Comparison of ENCODE assay signal across 13 cellular contexts in genomic region chr20:20491110-20491783, GRCh38.
DNase-seq lines count a peak whose midpoint lies in the region; ATAC-seq, FAIRE-seq and TF ChIP-seq lines count a peak whose summit lies in the region.
"Had no signal": no experiment of that assay in that cellular context is flagged by ENCODE, and none has a peak within 500 bp of the region (broad histone marks: within the 10 kb centered on the region; RNA-seq: fewer than 3 reads in every experiment).

No MANE protein-coding gene starts in this region.

- 84 to 90% (median 88%) methylated on average over 5 of the region's 5 CpGs for WGBS in small intestine, 3 donors

- H3K36me3 ChIP-seq in small intestine (ENCODE audit: control insufficient read depth in 2 of 2, insufficient read depth in 2 of 2, low read length in 2 of 2), result peaks cover 8 to 14% of the 10 kb centered on the region in 2 donors

- peak overlapping the region; percentile 91 to 97 for H3K4me3 Mint-ChIP-seq in activated T-cell treated with anti-CD3 and anti-CD28 coated beads, Interleukin-2, amount 50 U/mL, for 72 hours
- H3K4me3 Mint-ChIP-seq: CD4-positive, CD25-positive, alpha-beta regulatory T cell; naive B cell had no signal

- H3K4me1 Mint-ChIP-seq in activated T-cell treated with anti-CD3 and anti-CD28 coated beads, Interleukin-2, amount 50 U/mL, for 72 hours (ENCODE audit: low read depth), result peaks cover 89% of the 10 kb centered on the region

- DNase-seq in AG08395 (ENCODE audit: low spot score) (peak; percentile 21), GM13976 (ENCODE audit: low spot score) (peak; percentile 31), fibroblast of pulmonary artery (ENCODE audit: low read depth) (peak; percentile 4), COR-L47 (lab: John Stamatoyannopoulos, UW) (no peak), amygdala (lab: John Stamatoyannopoulos, UW) (no peak), small intestine (no peak), NOMO-1 treated with DMSO at 0.1 percent for 48 hours (lab: John Stamatoyannopoulos, UW; ENCODE audit: unreplicated experiment) (no peak)
- DNase-seq in activated T-cell treated with anti-CD3 and anti-CD28 coated beads, Interleukin-2, amount 50 U/mL, for 72 hours, result peak in 1 of 2 donors; percentile 38
- DNase-seq: activated effector memory CD4-positive, alpha-beta T cell treated with Interleukin-2 at 50 U/mL for 16 hours; CD4-positive, CD25-positive, alpha-beta regulatory T cell; naive B cell; NCI-H2029 had no signal

- H3K4me1 ChIP-seq in small intestine (ENCODE audit: control insufficient read depth in 2 of 2, insufficient read depth in 1 of 2, low read depth in 1 of 2, low read length in 1 of 2), result no peaks in the 10 kb centered on the region

- in situ Hi-C loops in GM13976 (cut with MboI; ENCODE audit: low sequenced_read_pairs, unreplicated experiment), result no loop called here

- H3K4me3 ChIP-seq in fibroblast of pulmonary artery (replicated peaks; ENCODE audit: low read depth, low read length) (no peak overlapping the region), small intestine (ENCODE audit: low read depth in 1 of 2, low read length in 2 of 2) (no peak overlapping the region)
- H3K4me3 ChIP-seq: skin epidermis had no signal

- peak overlapping the region; percentile 99 for H3K27ac Mint-ChIP-seq in activated T-cell treated with anti-CD3 and anti-CD28 coated beads, Interleukin-2, amount 50 U/mL, for 72 hours
- H3K27ac Mint-ChIP-seq: CD4-positive, CD25-positive, alpha-beta regulatory T cell had no signal

- no peaks in the 10 kb centered on the region for H3K27me3 Mint-ChIP-seq in activated T-cell treated with anti-CD3 and anti-CD28 coated beads, Interleukin-2, amount 50 U/mL, for 72 hours (ENCODE audit: low read depth)
- H3K27me3 Mint-ChIP-seq: CD4-positive, CD25-positive, alpha-beta regulatory T cell; naive B cell had no signal

- peaks cover 0 to 3% of the 10 kb centered on the region in 2 donors for H3K9me3 Mint-ChIP-seq in activated T-cell treated with anti-CD3 and anti-CD28 coated beads, Interleukin-2, amount 50 U/mL, for 72 hours
- H3K9me3 Mint-ChIP-seq: CD4-positive, CD25-positive, alpha-beta regulatory T cell; naive B cell had no signal

- no peak for TF ChIP-seq CTCF in GM13976 (IDR thresholded peaks at IDR 0.05; ENCODE audit: borderline replicate concordance, control extremely low read depth, extremely low read depth, insufficient read depth, missing control alignments)
- TF ChIP-seq CTCF in fibroblast of pulmonary artery (IDR thresholded peaks at IDR 0.05; ENCODE audit: low read length, missing control alignments), result no peak

- ATAC-seq in activated T-cell treated with anti-CD3 and anti-CD28 coated beads, Interleukin-2, amount 50 U/mL, for 72 hours (replicated peaks in 1 of 2), result peak; percentile 72 to 74

- H3K27me3 ChIP-seq in small intestine (ENCODE audit: control insufficient read depth in 2 of 2, insufficient read depth in 2 of 2, low read length in 2 of 2), result no peaks in the 10 kb centered on the region

- H3K36me3 Mint-ChIP-seq in activated T-cell treated with anti-CD3 and anti-CD28 coated beads, Interleukin-2, amount 50 U/mL, for 72 hours (ENCODE audit: insufficient read depth in 2 of 2), result peaks cover 8 to 14% of the 10 kb centered on the region in 2 donors

- no peak overlapping the region for H3K27ac ChIP-seq in small intestine (ENCODE audit: low read depth in 1 of 2, low read length in 1 of 2)
- H3K27ac ChIP-seq: skin epidermis had no signal

- no peaks in the 10 kb centered on the region for H3K9me3 ChIP-seq in small intestine (ENCODE audit: control insufficient read depth, low read depth)

- no peak for FAIRE-seq in small intestine (lab: Jason Lieb, UNC)

Comparison
In these comparisons a context has a peak if more than half of its experiments do, and no peak if none do; other contexts are left out.
1. DNase-seq: peak in AG08395 (single experiment), GM13976 (single experiment) and fibroblast of pulmonary artery (single experiment); none in COR-L47 (single experiment), amygdala (0 of 56), small intestine (single experiment) and NOMO-1 treated with DMSO at 0.1 percent for 48 hours (single experiment).